ENCODE assay signal across 25 cellular contexts in the genomic region with DNA sequence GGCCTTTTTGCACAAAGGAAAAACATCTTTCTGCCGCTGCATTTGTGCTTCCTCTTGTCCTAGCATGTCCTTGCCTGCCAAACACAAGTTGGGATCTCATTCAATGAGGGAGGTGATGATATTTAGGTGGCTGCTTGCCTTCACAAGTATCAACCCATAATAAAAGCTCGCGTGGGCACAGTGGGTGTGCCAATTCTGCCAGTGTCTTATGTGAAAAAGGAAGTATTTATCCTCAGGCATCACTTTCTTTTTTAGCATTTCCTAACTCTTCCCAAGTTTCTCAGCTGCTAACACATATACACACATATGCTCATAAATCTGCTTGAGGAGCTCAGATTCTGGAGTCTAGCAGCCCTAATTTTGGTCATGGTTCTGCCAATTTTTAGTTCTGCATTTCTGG.
"Had no signal": no experiment of that assay in that cellular context is flagged by ENCODE, and none has a peak within 500 bp of the region (broad histone marks: within the 10 kb centered on the region; RNA-seq: fewer than 3 reads in every experiment).

No MANE protein-coding gene starts in this region.

- H3K4me3 ChIP-seq: left ventricle myocardium inferior, lung, sigmoid colon, stomach, suprapubic skin, tibial artery, upper lobe of right lung had no signal

- H3K36me3 Mint-ChIP-seq: activated naive CD4-positive, alpha-beta T cell treated with anti-CD3 and anti-CD28 coated beads, Interleukin-2, amount 10 ng/mL, durations not matched to agents 7 days and 5 days; activated naive CD8-positive, alpha-beta T cell treated with anti-CD3 and anti-CD28 coated beads, Interleukin-2, amount 10 ng/mL, durations not matched to agents 7 days and 5 days; stimulated activated naive B cell treated with anti-CD40 and anti-IgM and Interleukin-4, amounts not matched to agents 10 μg/mL and 1 μg/mL and 100 μg/mL, for 72 hours had no signal

- H3K4me1 ChIP-seq: sigmoid colon, stomach, tibial artery, upper lobe of right lung had no signal

- H3K27ac ChIP-seq: brain microvascular endothelial cell, left ventricle myocardium inferior, sigmoid colon, stomach, suprapubic skin, tibial artery, upper lobe of right lung had no signal

- H3K36me3 ChIP-seq: brain microvascular endothelial cell, left ventricle myocardium inferior, sigmoid colon, stomach, suprapubic skin, tibial artery, upper lobe of right lung had no signal

- DNase-seq: activated CD4-positive, alpha-beta T cell treated with anti-CD3 and anti-CD28 coated beads for 4 hours; activated CD4-positive, alpha-beta T cell treated with anti-CD3 and anti-CD28 coated beads, Interleukin-2, amount 50 U/mL, for 4 hours; activated CD8-positive, alpha-beta memory T cell treated with anti-CD3 and anti-CD28 coated beads for 24 hours; activated gamma-delta T cell; activated naive CD4-positive, alpha-beta T cell treated with anti-CD3 and anti-CD28 coated beads, Interleukin-2, amount 10 ng/mL, durations not matched to agents 7 days and 5 days; activated naive CD8-positive, alpha-beta T cell treated with anti-CD3 and anti-CD28 coated beads, Interleukin-2, amount 10 ng/mL, durations not matched to agents 7 days and 5 days; brain microvascular endothelial cell; caudate nucleus; cortex of kidney; effector memory CD8-positive, alpha-beta T cell; left ventricle myocardium inferior; retina; sigmoid colon; small intestine; stimulated activated CD4-positive, alpha-beta T cell treated with anti-CD3 and anti-CD28 coated beads, Interleukin-1b, Interleukin-23, amount 100 ng/mL, for 48 hours; stimulated activated naive B cell treated with anti-CD40 and anti-IgM and Interleukin-4, amounts not matched to agents 10 μg/mL and 1 μg/mL and 100 μg/mL, for 72 hours; stomach; T-helper 1 cell; tibial artery; upper lobe of right lung had no signal

- H3K4me1 Mint-ChIP-seq: activated naive CD4-positive, alpha-beta T cell treated with anti-CD3 and anti-CD28 coated beads, Interleukin-2, amount 10 ng/mL, durations not matched to agents 7 days and 5 days; activated naive CD8-positive, alpha-beta T cell treated with anti-CD3 and anti-CD28 coated beads, Interleukin-2, amount 10 ng/mL, durations not matched to agents 7 days and 5 days; stimulated activated naive B cell treated with anti-CD40 and anti-IgM and Interleukin-4, amounts not matched to agents 10 μg/mL and 1 μg/mL and 100 μg/mL, for 72 hours had no signal

- H3K9me3 Mint-ChIP-seq: activated naive CD4-positive, alpha-beta T cell treated with anti-CD3 and anti-CD28 coated beads, Interleukin-2, amount 10 ng/mL, durations not matched to agents 7 days and 5 days; nephron; T-helper 2 cell treated with Interferon-gamma antibody and Interleukin-4, amounts not matched to agents 5 μg/mL and 100 μg/mL, for 36 hours had no signal

- H3K27me3 ChIP-seq: brain microvascular endothelial cell, sigmoid colon, stomach, suprapubic skin, tibial artery, upper lobe of right lung had no signal

- H3K27me3 Mint-ChIP-seq: activated naive CD4-positive, alpha-beta T cell treated with anti-CD3 and anti-CD28 coated beads, Interleukin-2, amount 10 ng/mL, durations not matched to agents 7 days and 5 days; activated naive CD8-positive, alpha-beta T cell treated with anti-CD3 and anti-CD28 coated beads, Interleukin-2, amount 10 ng/mL, durations not matched to agents 7 days and 5 days; effector memory CD8-positive, alpha-beta T cell; progenitor cell of endocrine pancreas; stimulated activated naive B cell treated with anti-CD40 and anti-IgM and Interleukin-4, amounts not matched to agents 10 μg/mL and 1 μg/mL and 100 μg/mL, for 72 hours had no signal

- ATAC-seq: effector memory CD8-positive, alpha-beta T cell; stimulated activated naive B cell treated with anti-CD40 and anti-IgM and Interleukin-4, amounts not matched to agents 10 μg/mL and 1 μg/mL and 100 μg/mL, for 72 hours; upper lobe of right lung had no signal

- H3K27ac Mint-ChIP-seq: activated naive CD4-positive, alpha-beta T cell treated with anti-CD3 and anti-CD28 coated beads, Interleukin-2, amount 10 ng/mL, durations not matched to agents 7 days and 5 days; activated naive CD8-positive, alpha-beta T cell treated with anti-CD3 and anti-CD28 coated beads, Interleukin-2, amount 10 ng/mL, durations not matched to agents 7 days and 5 days; effector memory CD8-positive, alpha-beta T cell; progenitor cell of endocrine pancreas; stimulated activated naive B cell treated with anti-CD40 and anti-IgM and Interleukin-4, amounts not matched to agents 10 μg/mL and 1 μg/mL and 100 μg/mL, for 72 hours; T-helper 2 cell treated with Interferon-gamma antibody and Interleukin-4, amounts not matched to agents 5 μg/mL and 100 μg/mL, for 36 hours had no signal

- H3K9me3 ChIP-seq: left ventricle myocardium inferior, sigmoid colon, stomach, suprapubic skin, tibial artery, upper lobe of right lung had no signal

- H3K4me3 Mint-ChIP-seq: activated naive CD4-positive, alpha-beta T cell treated with anti-CD3 and anti-CD28 coated beads, Interleukin-2, amount 10 ng/mL, durations not matched to agents 7 days and 5 days; activated naive CD8-positive, alpha-beta T cell treated with anti-CD3 and anti-CD28 coated beads, Interleukin-2, amount 10 ng/mL, durations not matched to agents 7 days and 5 days; effector memory CD8-positive, alpha-beta T cell; stimulated activated naive B cell treated with anti-CD40 and anti-IgM and Interleukin-4, amounts not matched to agents 10 μg/mL and 1 μg/mL and 100 μg/mL, for 72 hours; T-helper 2 cell treated with Interferon-gamma antibody and Interleukin-4, amounts not matched to agents 5 μg/mL and 100 μg/mL, for 36 hours had no signal
